17 cellular contexts compared by ENCODE assay signal in the genomic region with DNA sequence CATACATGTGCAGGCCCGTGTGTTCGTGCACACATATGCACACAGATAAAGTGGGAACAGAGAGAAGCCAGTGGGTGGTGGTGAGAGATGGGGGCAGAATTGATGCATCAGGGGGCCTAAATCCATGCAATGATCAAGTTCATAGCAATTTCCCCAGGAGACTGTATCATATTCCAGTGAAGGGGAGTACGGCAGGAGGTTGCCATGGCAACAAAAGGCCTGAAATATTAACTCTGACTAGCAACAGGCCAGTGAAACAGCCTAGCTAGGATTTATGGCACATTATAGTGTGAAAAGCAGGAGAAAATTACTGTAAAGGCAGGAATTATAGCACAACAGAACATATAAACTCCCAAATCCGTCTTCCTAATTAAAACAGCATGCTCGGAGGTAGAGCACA.
DNase-seq lines count a peak whose midpoint lies in the region; ATAC-seq and TF ChIP-seq lines count a peak whose summit lies in the region.
"Had no signal": no experiment of that assay in that cellular context is flagged by ENCODE, and none has a peak within 500 bp of the region (broad histone marks: within the 10 kb centered on the region; RNA-seq: fewer than 3 reads in every experiment).

No MANE protein-coding gene starts in this region.

- no peaks in the 10 kb centered on the region for H3K27me3 ChIP-seq in dorsolateral prefrontal cortex
- H3K27me3 ChIP-seq: BE2C had no signal

- H3K36me3 Mint-ChIP-seq in T-helper 17 cell (ENCODE audit: low read depth), result no peaks in the 10 kb centered on the region

- peak overlapping the region in 1 of 59 donors; percentile 43 for H3K27ac ChIP-seq in dorsolateral prefrontal cortex
- H3K27ac ChIP-seq: prostate gland, RWPE1 had no signal

- H3K4me1 Mint-ChIP-seq in T-helper 17 cell, result no peaks in the 10 kb centered on the region
- H3K4me1 Mint-ChIP-seq: activated CD4-positive, alpha-beta T cell treated with anti-CD3 and anti-CD28 coated beads, Interleukin-2, amount 10 ng/mL, durations not matched to agents 24 days and 14 days had no signal

- TF ChIP-seq CTCF in dorsolateral prefrontal cortex (IDR thresholded peaks at IDR 0.05 in 54 of 56, conservative IDR thresholded peaks at IDR 0.05 in 2 of 56; ENCODE audit: low read depth in 1 of 56, partially characterized antibody in 56 of 56), result no peak

- H3K9me3 ChIP-seq in T-helper 17 cell (ENCODE audit: control insufficient read depth, low read length, poor library complexity, severe bottlenecking), result no peaks in the 10 kb centered on the region
- H3K9me3 ChIP-seq: BE2C, prostate gland had no signal

- no peak overlapping the region for H3K4me3 Mint-ChIP-seq in T-helper 17 cell
- H3K4me3 Mint-ChIP-seq: activated CD4-positive, alpha-beta T cell treated with anti-CD3 and anti-CD28 coated beads, Interleukin-2, amount 10 ng/mL, durations not matched to agents 24 days and 14 days had no signal

- H3K4me3 ChIP-seq in dorsolateral prefrontal cortex, result no peak overlapping the region
- H3K4me3 ChIP-seq: lung, prostate gland had no signal

- H3K27ac Mint-ChIP-seq in T-helper 17 cell, result no peak overlapping the region
- H3K27ac Mint-ChIP-seq: activated CD4-positive, alpha-beta T cell treated with anti-CD3 and anti-CD28 coated beads, Interleukin-2, amount 10 ng/mL, durations not matched to agents 24 days and 14 days had no signal

- intact Hi-C loops in dorsolateral prefrontal cortex (cut with DNase I), result no loop called here

- no peaks in the 10 kb centered on the region for H3K27me3 Mint-ChIP-seq in T-helper 17 cell
- H3K27me3 Mint-ChIP-seq: activated CD4-positive, alpha-beta T cell treated with anti-CD3 and anti-CD28 coated beads, Interleukin-2, amount 10 ng/mL, durations not matched to agents 24 days and 14 days had no signal

- peak; percentile 3 for DNase-seq in LHCN-M2 (ENCODE audit: low read depth)
- peak; percentile 78 to 96 for DNase-seq in NCI-H524 (lab: John Stamatoyannopoulos, UW)
- peak in 6 of 10 donors; percentile 7 to 48 (median 36) for DNase-seq in dorsolateral prefrontal cortex
- DNase-seq in retina, result peak; percentile 55
- no peak for DNase-seq in medulla oblongata (ENCODE audit: extremely low spot score)
- no peak for DNase-seq in T-helper 17 cell
- DNase-seq: activated CD4-positive, alpha-beta T cell treated with anti-CD3 and anti-CD28 coated beads, Interleukin-2, amount 10 ng/mL, durations not matched to agents 24 days and 14 days; activated naive CD4-positive, alpha-beta T cell; BE2C; GOT3; islet precursor cell; NCI-H2107; stimulated activated CD8-positive, alpha-beta memory T cell treated with anti-CD3 and anti-CD28 coated beads, Interleukin-4, amount 100 ng/mL, for 48 hours had no signal

- no peak for ATAC-seq in HG03175 (IDR thresholded peaks at IDR 0.05; ENCODE audit: unreplicated experiment)
- ATAC-seq in T-helper 17 cell, result no peak

Comparison
In these comparisons a context has a peak if more than half of its experiments do, and no peak if none do; other contexts are left out.
1. DNase-seq: peak in LHCN-M2 (single experiment), NCI-H524 (2 of 2), dorsolateral prefrontal cortex (6 of 10) and retina (single experiment); none in medulla oblongata (single experiment) and T-helper 17 cell (0 of 3).